In genomic region chr17:80695979-80696378, GRCh38 we compare ENCODE assay signal across 14 cellular contexts.
DNase-seq lines count a peak whose midpoint lies in the region; ATAC-seq, FAIRE-seq and TF ChIP-seq lines count a peak whose summit lies in the region.
"Had no signal": no experiment of that assay in that cellular context is flagged by ENCODE, and none has a peak within 500 bp of the region (broad histone marks: within the 10 kb centered on the region; RNA-seq: fewer than 3 reads in every experiment).

No MANE protein-coding gene starts in this region.

- H3K36me3 Mint-ChIP-seq in activated CD4-positive, alpha-beta T cell treated with anti-CD3 and anti-CD28 coated beads, Interleukin-2, amount 10 ng/mL, durations not matched to agents 7 days and 5 days (ENCODE audit: low read depth), result peaks cover 23% of the 10 kb centered on the region
- no peaks in the 10 kb centered on the region for H3K36me3 Mint-ChIP-seq in brain

- peaks cover 0 to 10% (median 0%) of the 10 kb centered on the region in 3 donors for H3K4me1 ChIP-seq in pancreas

- no peaks in the 10 kb centered on the region for H3K27me3 Mint-ChIP-seq in activated CD4-positive, alpha-beta T cell treated with anti-CD3 and anti-CD28 coated beads, Interleukin-2, amount 10 ng/mL, durations not matched to agents 7 days and 5 days
- peaks cover 5% of the 10 kb centered on the region for H3K27me3 Mint-ChIP-seq in brain

- intact Hi-C loops in pancreas (cut with DNase I), result no loop called here

- POLR2A ChIA-PET in activated CD4-positive, alpha-beta T cell treated with anti-CD3 and anti-CD28 coated beads, Interleukin-2, amount 10 ng/mL, durations not matched to agents 7 days and 5 days (lab: Charles Lee), result no interaction called here

- FAIRE-seq in pancreas (lab: Jason Lieb, UNC), result no peak
- FAIRE-seq: D721Med, RCC 7860 had no signal

- no peak for DNase-seq in activated CD4-positive, alpha-beta T cell treated with anti-CD3 and anti-CD28 coated beads, Interleukin-2, amount 10 ng/mL, durations not matched to agents 7 days and 5 days
- no peak for DNase-seq in activated CD4-positive, alpha-beta T cell treated with anti-CD3 and anti-CD28 coated beads for 48 hours
- DNase-seq in NCI-H2171 (lab: John Stamatoyannopoulos, UW) (peak; percentile 17), pancreas (no peak), anterior cingulate cortex (lab: John Stamatoyannopoulos, UW) (no peak)
- DNase-seq: activated effector memory CD4-positive, alpha-beta T cell treated with Interleukin-2 at 50 U/mL for 16 hours; NCI-H1105; stimulated activated naive CD4-positive, alpha-beta T cell had no signal

- peaks cover 10% of the 10 kb centered on the region for H3K9me3 Mint-ChIP-seq in activated CD4-positive, alpha-beta T cell treated with anti-CD3 and anti-CD28 coated beads, Interleukin-2, amount 10 ng/mL, durations not matched to agents 7 days and 5 days
- H3K9me3 Mint-ChIP-seq in brain, result peaks cover 0 to 5% (median 0%) of the 10 kb centered on the region in 5 experiments

- H3K27ac Mint-ChIP-seq in activated CD4-positive, alpha-beta T cell treated with anti-CD3 and anti-CD28 coated beads, Interleukin-2, amount 10 ng/mL, durations not matched to agents 7 days and 5 days, result peak overlapping the region; percentile 60
- peak overlapping the region; percentile 31 to 93 (median 83) for H3K27ac Mint-ChIP-seq in brain

- no peak for TF ChIP-seq CTCF in brain (conservative IDR thresholded peaks at IDR 0.05)
- no peak for TF ChIP-seq CTCF in pancreas (IDR thresholded peaks at IDR 0.05)

- CTCF ChIA-PET in activated CD4-positive, alpha-beta T cell treated with anti-CD3 and anti-CD28 coated beads, Interleukin-2, amount 10 ng/mL, durations not matched to agents 7 days and 5 days (lab: Charles Lee), result no interaction called here

- no peak overlapping the region for H3K4me3 Mint-ChIP-seq in activated CD4-positive, alpha-beta T cell treated with anti-CD3 and anti-CD28 coated beads, Interleukin-2, amount 10 ng/mL, durations not matched to agents 7 days and 5 days
- H3K4me3 Mint-ChIP-seq in brain, result no peak overlapping the region

- H3K4me1 Mint-ChIP-seq in activated CD4-positive, alpha-beta T cell treated with anti-CD3 and anti-CD28 coated beads, Interleukin-2, amount 10 ng/mL, durations not matched to agents 7 days and 5 days, result peaks cover 53% of the 10 kb centered on the region
- H3K4me1 Mint-ChIP-seq in brain, result peaks cover 69% of the 10 kb centered on the region

- H3K27me3 ChIP-seq in pancreas, result no peaks in the 10 kb centered on the region

- no peaks in the 10 kb centered on the region for H3K36me3 ChIP-seq in pancreas

- no peaks in the 10 kb centered on the region for H3K9me3 ChIP-seq in pancreas

- H3K4me3 ChIP-seq in pancreas, result no peak overlapping the region

- H3K27ac ChIP-seq in pancreas, result peak overlapping the region in 2 of 4 donors; percentile 35 to 36

- ATAC-seq in pancreas (peak in 3 of 4 donors; percentile 27 to 56 (median 36)), HG02981 (IDR thresholded peaks at IDR 0.05; ENCODE audit: unreplicated experiment) (no peak), HG02973 (IDR thresholded peaks at IDR 0.05; ENCODE audit: unreplicated experiment) (no peak)
- ATAC-seq: HCT116 had no signal

- WGBS in pancreas, 2 donors, result 34 to 43% methylated on average over 4 of the region's 4 CpGs

Comparison
In these comparisons a context has a peak if more than half of its experiments do, and no peak if none do; other contexts are left out.
1. ATAC-seq: peak in pancreas (3 of 4); none in HG02981 (single experiment) and HG02973 (single experiment).